25 cellular contexts compared by ENCODE assay signal in the genomic region with DNA sequence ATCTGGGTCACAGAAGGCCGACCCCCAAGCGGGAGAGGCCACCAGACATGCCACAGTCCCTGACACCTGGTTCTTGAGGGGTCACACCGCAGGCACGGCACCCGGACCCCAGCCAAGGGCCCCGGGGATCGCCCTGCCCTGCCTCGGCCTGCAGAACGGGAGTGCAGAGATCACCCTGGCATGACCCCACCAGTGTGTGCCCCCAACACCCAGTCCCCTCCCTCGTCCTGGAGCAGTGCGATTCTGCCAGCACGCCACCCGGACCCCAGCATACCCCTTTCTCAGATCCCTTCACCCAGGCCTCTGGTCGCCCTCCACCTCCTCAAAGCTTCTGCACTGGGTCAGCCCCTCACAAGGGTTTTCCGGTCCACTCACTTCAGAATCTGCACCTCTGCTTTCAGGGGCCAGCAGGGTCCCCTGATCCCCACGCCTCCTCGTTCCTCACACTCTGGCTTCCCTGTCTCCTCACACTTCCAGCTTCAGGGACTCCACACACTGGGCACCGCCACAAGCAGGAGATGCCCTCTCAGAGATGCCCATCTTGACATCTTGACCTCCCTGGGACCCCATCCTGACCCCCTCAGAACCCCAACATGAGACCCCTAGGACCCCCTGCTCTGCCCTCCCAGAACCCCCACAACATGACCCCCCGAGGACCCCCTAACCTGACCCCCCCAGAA. TPM values are rescaled to one million over a fixed set of nuclear protein-coding genes. Genes with fewer than 3 reads are reported as not detected.
DNase-seq lines count a peak whose midpoint lies in the region; ATAC-seq and TF ChIP-seq lines count a peak whose summit lies in the region.
"Had no signal": no experiment of that assay in that cellular context is flagged by ENCODE, and none has a peak within 500 bp of the region (broad histone marks: within the 10 kb centered on the region; RNA-seq: fewer than 3 reads in every experiment).

No MANE protein-coding gene starts in this region.

- H3K4me1 ChIP-seq in DND-41 (ENCODE audit: insufficient read depth, low read length) (peaks cover 28% of the 10 kb centered on the region), Loucy (ENCODE audit: insufficient read depth, low read length, poor library complexity, severe bottlenecking) (peaks cover 23% of the 10 kb centered on the region)

- H3K9me3 ChIP-seq in DND-41 (ENCODE audit: insufficient read depth, low read length, severe bottlenecking) (no peaks in the 10 kb centered on the region), Loucy (ENCODE audit: insufficient read depth, low read depth, low read length) (no peaks in the 10 kb centered on the region)

- H3K9me2 ChIP-seq in Loucy (replicated peaks; ENCODE audit: low read depth, low read length): no peaks in the 10 kb centered on the region

- H3K9ac ChIP-seq in DND-41 (ENCODE audit: low read depth, low read length) (no peak overlapping the region), Loucy (ENCODE audit: low read depth, low read length, poor library complexity, severe bottlenecking) (peak overlapping the region; percentile 27)

- H3K4me3 Mint-ChIP-seq in brain (peak overlapping the region in 2 of 5 experiments; percentile 27 to 67), nephron (peak overlapping the region in 2 of 3 experiments; percentile 39 to 70), CD14-positive monocyte (no peak overlapping the region)
- H3K4me3 Mint-ChIP-seq: activated CD4-positive, alpha-beta memory T cell treated with anti-CD3 and anti-CD28 coated beads for 36 hours; stimulated activated naive CD8-positive, alpha-beta T cell treated with anti-CD3 and anti-CD28 coated beads, Interleukin-15, Interleukin-2, amounts not matched to agents 100 ng/mL and 50 ng/mL, for 24 hours; T-helper 1 cell treated with Interleukin-12 subunit alpha and Interleukin-12 subunit beta and Interleukin-4 antibody, amounts not matched to agents 30 μg/mL and 1 μg/mL, for 36 hours; type B pancreatic cell had no signal

- DNase-seq in DND-41: no peak
- no peak for DNase-seq in CD14-positive monocyte (ENCODE audit: low spot score)
- DNase-seq in OCI-M1 (lab: John Stamatoyannopoulos, UW): no peak
- no peak for DNase-seq in hypothalamus (lab: John Stamatoyannopoulos, UW)
- DNase-seq: activated CD4-positive, alpha-beta memory T cell treated with anti-CD3 and anti-CD28 coated beads for 36 hours; DMS79; dorsolateral prefrontal cortex; foreskin keratinocyte; NCI-H1048; NCI-H1930; NCI-H2227 treated with DMSO at 0.1 percent for 48 hours; NCI-H82; PC-9; posterior cingulate gyrus; stimulated activated CD4-positive, alpha-beta T cell treated with anti-CD3 and anti-CD28 coated beads, Interleukin-2, amount 100 ng/mL, for 24 hours had no signal

- no peak for TF ChIP-seq CTCF in DND-41 (IDR thresholded peaks at IDR 0.05; ENCODE audit: borderline replicate concordance, extremely low read depth, low read length, poor library complexity, severe bottlenecking)
- TF ChIP-seq CTCF in Loucy (conservative IDR thresholded peaks at IDR 0.05; ENCODE audit: low read length): no peak
- TF ChIP-seq CTCF in brain (conservative IDR thresholded peaks at IDR 0.05): no peak
- no peak for TF ChIP-seq CTCF in nephron (IDR thresholded peaks at IDR 0.05; ENCODE audit: unreplicated experiment in 3 of 3)
- TF ChIP-seq CTCF in CD14-positive monocyte (IDR thresholded peaks at IDR 0.05): no peak

- H3K36me3 ChIP-seq in DND-41 (ENCODE audit: insufficient read depth, low read length): peaks cover 39% of the 10 kb centered on the region
- H3K36me3 ChIP-seq in Loucy (ENCODE audit: insufficient read depth, low read length): peaks cover 8% of the 10 kb centered on the region; the same call in 1 of the 2 replicates

- H3K27ac ChIP-seq in DND-41 (ENCODE audit: low read length): no peak overlapping the region
- H3K27ac ChIP-seq: cardiac muscle cell, foreskin keratinocyte, PC-9, VCaP had no signal

- no peaks in the 10 kb centered on the region for H3K27me3 ChIP-seq in DND-41 (ENCODE audit: insufficient read depth, low read length, poor library complexity)
- no peaks in the 10 kb centered on the region for H3K27me3 ChIP-seq in Loucy (ENCODE audit: insufficient read depth, low read length, poor library complexity, severe bottlenecking)
- H3K27me3 ChIP-seq: cardiac muscle cell, dorsolateral prefrontal cortex, foreskin keratinocyte had no signal

- no peak overlapping the region for H2AFZ ChIP-seq in DND-41 (ENCODE audit: low read depth, low read length)
- H2AFZ ChIP-seq in Loucy (ENCODE audit: low read length): no peak overlapping the region
- H2AFZ ChIP-seq: PC-9 had no signal

- H3K4me1 Mint-ChIP-seq in brain (peaks cover 31% of the 10 kb centered on the region), nephron (peaks cover 9% of the 10 kb centered on the region), CD14-positive monocyte (peaks cover 17% of the 10 kb centered on the region)

- H4K20me1 ChIP-seq in DND-41 (ENCODE audit: insufficient read depth, low read length) (peaks cover 43% of the 10 kb centered on the region), Loucy (ENCODE audit: insufficient read depth, low read length, poor library complexity, severe bottlenecking) (peaks cover 32% of the 10 kb centered on the region)

- intact Hi-C loops in CD14-positive monocyte (cut with micrococcal nuclease): loop anchor here (5.0 to 10.0 kb wide), 2 partner anchors 54 to 116 kb away; a partner anchor contains a TSS

- H3K36me3 Mint-ChIP-seq in brain: peaks cover 25% of the 10 kb centered on the region
- peaks cover 22% of the 10 kb centered on the region for H3K36me3 Mint-ChIP-seq in nephron (ENCODE audit: low read depth)
- H3K36me3 Mint-ChIP-seq in CD14-positive monocyte: peaks cover 24 to 34% of the 10 kb centered on the region in 2 donors
- H3K36me3 Mint-ChIP-seq: type B pancreatic cell had no signal

- H3K79me2 ChIP-seq in DND-41 (ENCODE audit: insufficient read depth, low read length) (peaks cover 68% of the 10 kb centered on the region), Loucy (ENCODE audit: insufficient read depth, low read length) (peaks cover 43% of the 10 kb centered on the region)

- no peaks in the 10 kb centered on the region for H3F3A ChIP-seq in Loucy (ENCODE audit: low read depth)

- H3K9me3 Mint-ChIP-seq in brain: peaks cover 0 to 3% (median 0%) of the 10 kb centered on the region in 5 experiments
- H3K9me3 Mint-ChIP-seq in nephron: no peaks in the 10 kb centered on the region
- H3K9me3 Mint-ChIP-seq in CD14-positive monocyte: no peaks in the 10 kb centered on the region
- H3K9me3 Mint-ChIP-seq: activated CD4-positive, alpha-beta memory T cell treated with anti-CD3 and anti-CD28 coated beads for 36 hours; stimulated activated naive CD8-positive, alpha-beta T cell treated with anti-CD3 and anti-CD28 coated beads, Interleukin-15, Interleukin-2, amounts not matched to agents 100 ng/mL and 50 ng/mL, for 24 hours; T-helper 1 cell treated with Interleukin-12 subunit alpha and Interleukin-12 subunit beta and Interleukin-4 antibody, amounts not matched to agents 30 μg/mL and 1 μg/mL, for 36 hours; type B pancreatic cell had no signal

- H3K4me3 ChIP-seq in DND-41 (ENCODE audit: low read depth in 1 of 2, low read length in 2 of 2) (no peak overlapping the region), Loucy (ENCODE audit: low read length, poor library complexity, severe bottlenecking) (no peak overlapping the region)
- H3K4me3 ChIP-seq: cardiac muscle cell, dorsolateral prefrontal cortex, lung, PC-9 had no signal

- peaks cover 7% of the 10 kb centered on the region for H3K27me3 Mint-ChIP-seq in brain
- no peaks in the 10 kb centered on the region for H3K27me3 Mint-ChIP-seq in nephron (ENCODE audit: low read depth)
- H3K27me3 Mint-ChIP-seq in CD14-positive monocyte (ENCODE audit: low read depth in 3 of 3): peaks cover 0 to 3% (median 0%) of the 10 kb centered on the region in 3 donors
- H3K27me3 Mint-ChIP-seq: activated CD4-positive, alpha-beta memory T cell treated with anti-CD3 and anti-CD28 coated beads for 36 hours; stimulated activated naive CD8-positive, alpha-beta T cell treated with anti-CD3 and anti-CD28 coated beads, Interleukin-15, Interleukin-2, amounts not matched to agents 100 ng/mL and 50 ng/mL, for 24 hours; type B pancreatic cell had no signal

- peak overlapping the region; percentile 39; the same call in 1 of the 2 replicates for H3K4me2 ChIP-seq in DND-41 (ENCODE audit: insufficient read depth, low read length)
- peak overlapping the region; percentile 53 for H3K4me2 ChIP-seq in Loucy (ENCODE audit: low read depth, low read length, poor library complexity, severe bottlenecking)
- H3K4me2 ChIP-seq: PC-9 had no signal

- ATAC-seq in DND-41 (ENCODE audit: insufficient read depth, low read depth): no peak
- no peak for ATAC-seq in HG02938 (IDR thresholded peaks at IDR 0.05; ENCODE audit: unreplicated experiment)
- ATAC-seq: foreskin keratinocyte had no signal

- peak overlapping the region in 3 of 5 experiments; percentile 22 to 74 (median 73) for H3K27ac Mint-ChIP-seq in brain
- no peak overlapping the region for H3K27ac Mint-ChIP-seq in nephron
- H3K27ac Mint-ChIP-seq in CD14-positive monocyte: peak overlapping the region in 3 of 7 donors; percentile 53 to 88 (median 79)
- H3K27ac Mint-ChIP-seq: activated CD4-positive, alpha-beta memory T cell treated with anti-CD3 and anti-CD28 coated beads for 36 hours; stimulated activated naive CD8-positive, alpha-beta T cell treated with anti-CD3 and anti-CD28 coated beads, Interleukin-15, Interleukin-2, amounts not matched to agents 100 ng/mL and 50 ng/mL, for 24 hours; T-helper 1 cell treated with Interleukin-12 subunit alpha and Interleukin-12 subunit beta and Interleukin-4 antibody, amounts not matched to agents 30 μg/mL and 1 μg/mL, for 36 hours; type B pancreatic cell had no signal

RNA-seq across cellular contexts. Expression of a gene that starts 2.8 kb away (rescaled TPM):
- polyA plus RNA-seq in brain (ENCODE audit: insufficient read depth, low read depth, low replicate concordance) (266 TPM), CD14-positive monocyte (10 to 100 TPM; 30.5 to 40.2 TPM)

RNA-seq across cellular contexts. Expression of a gene that starts 32.4 kb away (rescaled TPM):
- polyA plus RNA-seq in brain (ENCODE audit: insufficient read depth, low read depth, low replicate concordance) (0.39 TPM), CD14-positive monocyte (not detected)
- polyA plus RNA-seq: cardiac muscle cell, foreskin keratinocyte had no signal

RNA-seq across cellular contexts. Expression of a gene that starts 54.4 kb away (rescaled TPM):
- polyA plus RNA-seq in brain (ENCODE audit: insufficient read depth, low read depth, low replicate concordance) (17.0 TPM), CD14-positive monocyte (10 to 100 TPM; 18.0 to 20.2 TPM)

Comparison
In these comparisons a context has a peak if more than half of its experiments do, and no peak if none do; other contexts are left out.
1. H3K27ac Mint-ChIP-seq: peak in brain (3 of 5); none in nephron (0 of 3).
2. H3K4me3 Mint-ChIP-seq: peak in nephron (2 of 3); none in CD14-positive monocyte (0 of 2).